11 cellular contexts compared by ENCODE assay signal in the genomic region with DNA sequence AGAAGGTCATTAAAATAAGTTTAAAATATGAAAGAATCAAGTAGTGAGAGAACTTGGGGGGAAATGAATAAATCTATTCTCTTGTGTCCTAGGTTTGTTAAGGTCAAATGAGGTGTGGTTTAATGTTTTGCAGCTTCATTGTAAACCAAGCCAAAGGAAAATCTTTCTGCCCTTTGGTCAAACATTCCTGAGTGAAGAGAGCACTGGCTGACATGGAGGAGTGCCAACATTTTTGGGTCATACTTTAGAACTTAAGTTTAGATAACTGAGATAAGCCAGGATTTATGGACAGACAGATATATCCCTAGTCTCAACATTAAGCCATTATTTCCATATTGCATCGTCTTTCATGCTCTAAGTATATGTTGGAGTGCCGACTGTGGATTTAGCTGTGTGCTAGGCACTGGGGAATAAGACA.
DNase-seq lines count a peak whose midpoint lies in the region; ATAC-seq and TF ChIP-seq lines count a peak whose summit lies in the region.
"Had no signal": no experiment of that assay in that cellular context is flagged by ENCODE, and none has a peak within 500 bp of the region (broad histone marks: within the 10 kb centered on the region; RNA-seq: fewer than 3 reads in every experiment).

No MANE protein-coding gene starts in this region.

- H3K36me3 Mint-ChIP-seq in activated naive CD4-positive, alpha-beta T cell treated with anti-CD3 and anti-CD28 coated beads, Interleukin-2, amount 50 U/mL, for 72 hours, result no peaks in the 10 kb centered on the region

- DNase-seq in Caki2 (ENCODE audit: low read depth) (peak; percentile 77), NCI-H69 (lab: John Stamatoyannopoulos, UW) (peak; percentile 12), epidermal melanocyte (ENCODE audit: insufficient read length, low spot score) (peak; percentile 62), mucosa of descending colon (peak in 1 of 3 donors; percentile 21), D341Med (ENCODE audit: low spot score) (no peak), H7 (no peak)
- DNase-seq in activated naive CD4-positive, alpha-beta T cell treated with anti-CD3 and anti-CD28 coated beads, Interleukin-2, amount 50 U/mL, for 72 hours (ENCODE audit: low spot score in 2 of 2), result no peak
- DNase-seq in activated T-cell treated with anti-CD3 and anti-CD28 coated beads, Interleukin-2, amount 50 U/mL, for 1 hour, result no peak
- DNase-seq: anterior cingulate cortex, hippocampal formation, NCI-H1048 had no signal

- intact Hi-C loops in mucosa of descending colon (cut with DNase I, micrococcal nuclease), result no loop called here

- H3K9me3 Mint-ChIP-seq in activated naive CD4-positive, alpha-beta T cell treated with anti-CD3 and anti-CD28 coated beads, Interleukin-2, amount 50 U/mL, for 72 hours, result peaks cover 0 to 3% of the 10 kb centered on the region in 2 donors

- H3K4me1 ChIP-seq in mucosa of descending colon (ENCODE audit: low read depth), result no peaks in the 10 kb centered on the region

- no peaks in the 10 kb centered on the region for H3K36me3 ChIP-seq in mucosa of descending colon (ENCODE audit: low read depth)
- H3K36me3 ChIP-seq in H7 (replicated peaks; ENCODE audit: control insufficient read depth, insufficient read depth, low read length), result no peaks in the 10 kb centered on the region

- no peak for TF ChIP-seq CTCF in mucosa of descending colon (IDR thresholded peaks at IDR 0.05)

- H3K27ac Mint-ChIP-seq in activated naive CD4-positive, alpha-beta T cell treated with anti-CD3 and anti-CD28 coated beads, Interleukin-2, amount 50 U/mL, for 72 hours, result no peak overlapping the region

- in situ Hi-C loops in Caki2 (cut with HindIII; ENCODE audit: low pct_unique_long_range_greater_than_20kb, low sequenced_read_pairs), result no loop called here

- peak; percentile 55 for ATAC-seq in mucosa of descending colon
- ATAC-seq in activated naive CD4-positive, alpha-beta T cell treated with anti-CD3 and anti-CD28 coated beads, Interleukin-2, amount 50 U/mL, for 72 hours, result no peak

- no peaks in the 10 kb centered on the region for H3K9me3 ChIP-seq in mucosa of descending colon

- H3K4me3 ChIP-seq in mucosa of descending colon, result no peak overlapping the region
- H3K4me3 ChIP-seq in H7 (ENCODE audit: insufficient read depth, low read depth, low read length), result no peak overlapping the region

- no peaks in the 10 kb centered on the region for H3K27me3 ChIP-seq in H7 (ENCODE audit: control insufficient read depth, insufficient read depth, low read length)

Comparison
In these comparisons a context has a peak if more than half of its experiments do, and no peak if none do; other contexts are left out.
1. DNase-seq: peak in Caki2 (single experiment), NCI-H69 (single experiment) and epidermal melanocyte (single experiment); none in D341Med (single experiment), activated naive CD4-positive, alpha-beta T cell treated with anti-CD3 and anti-CD28 coated beads, Interleukin-2, amount 50 U/mL, for 72 hours (0 of 2), activated T-cell treated with anti-CD3 and anti-CD28 coated beads, Interleukin-2, amount 50 U/mL, for 1 hour (single experiment) and H7 (single experiment).